Comparison of ENCODE assay signal across 32 cellular contexts in the genomic region with DNA sequence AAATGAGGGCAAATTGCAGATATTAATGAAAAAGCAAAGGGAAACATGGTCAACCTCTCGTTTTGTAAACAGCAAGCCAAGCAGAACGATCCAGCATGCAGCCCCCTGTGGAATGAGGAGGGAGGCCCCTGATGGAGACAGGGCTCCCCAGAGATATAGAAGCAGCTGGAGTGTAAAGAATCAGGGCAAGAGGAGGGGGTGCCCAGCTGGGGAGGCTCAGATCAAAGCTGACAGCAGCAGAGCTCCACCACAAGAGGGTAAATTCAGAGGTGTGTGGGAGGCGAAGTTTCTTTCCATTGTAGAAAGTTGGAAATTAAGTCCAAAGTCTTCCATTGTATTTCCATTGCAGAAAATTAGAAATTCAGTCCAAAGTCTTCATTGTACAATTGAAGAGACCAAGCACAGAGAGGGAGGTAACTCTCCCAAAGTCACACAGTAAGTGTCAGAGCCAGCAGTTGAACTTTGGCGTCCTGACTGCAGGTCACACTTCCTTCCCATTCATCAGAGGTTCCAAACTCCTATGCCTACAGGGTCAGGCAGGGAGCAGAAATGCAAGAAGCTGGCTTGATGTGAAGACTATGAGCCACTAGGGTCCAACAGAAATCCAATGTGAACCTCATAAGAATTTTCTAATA. TPM values are rescaled to one million over a fixed set of nuclear protein-coding genes. Genes with fewer than 3 reads are reported as not detected.
"Had no signal": no experiment of that assay in that cellular context is flagged by ENCODE, and none has a peak within 500 bp of the region (broad histone marks: within the 10 kb centered on the region; RNA-seq: fewer than 3 reads in every experiment).

No MANE protein-coding gene starts in this region.

- H2AFZ ChIP-seq: hepatocyte had no signal

- H3K4me1 ChIP-seq: gastroesophageal sphincter, uterus had no signal

- H3K36me3 Mint-ChIP-seq: mesothelial cell of epicardium, natural killer cell, type B pancreatic cell had no signal

- H3K79me2 ChIP-seq: hepatocyte had no signal

- H3K27ac ChIP-seq: brain microvascular endothelial cell, coronary artery, gastroesophageal sphincter, hepatocyte, neutrophil, uterus had no signal

- FAIRE-seq: astrocyte, endothelial cell of umbilical vein, kidney had no signal

- H3K4me3 Mint-ChIP-seq: activated CD4-positive, alpha-beta memory T cell treated with anti-CD3 and anti-CD28 coated beads, Interleukin-2, amount 10 ng/mL, durations not matched to agents 7 days and 5 days; activated CD4-positive, alpha-beta T cell treated with anti-CD3 and anti-CD28 coated beads, Interleukin-2, amount 10 ng/mL, durations not matched to agents 7 days and 5 days; activated T-cell treated with anti-CD3 and anti-CD28 coated beads, Interleukin-2, amount 50 U/mL, for 24 hours; activated T-helper 17 cell treated with anti-CD3 and anti-CD28 coated beads, Interleukin-2, amount 50 U/mL, for 72 hours; mesothelial cell of epicardium; natural killer cell; stimulated activated memory B cell treated with anti-CD40 and anti-IgM and Interleukin-4, amounts not matched to agents 10 μg/mL and 1 μg/mL and 100 μg/mL, for 72 hours; stimulated activated naive CD8-positive, alpha-beta T cell treated with anti-CD3 and anti-CD28 coated beads, Interleukin-15, amount 100 ng/mL, for 72 hours; T-helper 17 cell; type B pancreatic cell; WTC11 had no signal

- H3K4me3 ChIP-seq: coronary artery, gastroesophageal sphincter, hepatocyte, smooth muscle cell, uterus had no signal

- ATAC-seq: activated T-helper 17 cell treated with anti-CD3 and anti-CD28 coated beads, Interleukin-2, amount 50 U/mL, for 72 hours; gastroesophageal sphincter; left colon; natural killer cell; stimulated activated memory B cell treated with anti-CD40 and anti-IgM and Interleukin-4, amounts not matched to agents 10 μg/mL and 1 μg/mL and 100 μg/mL, for 72 hours; stimulated activated naive CD8-positive, alpha-beta T cell treated with anti-CD3 and anti-CD28 coated beads, Interleukin-15, amount 100 ng/mL, for 72 hours; T-helper 17 cell; WTC11 had no signal

- H3K27me3 ChIP-seq: brain microvascular endothelial cell, hepatocyte, neutrophil, uterus had no signal

- H3K36me3 ChIP-seq: brain microvascular endothelial cell, gastroesophageal sphincter, neutrophil, uterus had no signal

- H3K9me3 ChIP-seq: neutrophil, uterus had no signal

- H3K4me1 Mint-ChIP-seq: activated CD4-positive, alpha-beta memory T cell treated with anti-CD3 and anti-CD28 coated beads, Interleukin-2, amount 10 ng/mL, durations not matched to agents 7 days and 5 days; activated T-helper 17 cell treated with anti-CD3 and anti-CD28 coated beads, Interleukin-2, amount 50 U/mL, for 72 hours; stimulated activated naive CD8-positive, alpha-beta T cell treated with anti-CD3 and anti-CD28 coated beads, Interleukin-15, amount 100 ng/mL, for 72 hours had no signal

- H3K27me3 Mint-ChIP-seq: activated CD4-positive, alpha-beta T cell treated with anti-CD3 and anti-CD28 coated beads, Interleukin-2, amount 10 ng/mL, durations not matched to agents 7 days and 5 days had no signal

- DNase-seq: activated CD4-positive, alpha-beta memory T cell treated with anti-CD3 and anti-CD28 coated beads, Interleukin-2, amount 10 ng/mL, durations not matched to agents 7 days and 5 days; activated CD4-positive, alpha-beta T cell treated with anti-CD3 and anti-CD28 coated beads for 1 hour; activated CD4-positive, alpha-beta T cell treated with anti-CD3 and anti-CD28 coated beads, Interleukin-2, amount 10 ng/mL, durations not matched to agents 7 days and 5 days; activated CD8-positive, alpha-beta memory T cell treated with anti-CD3 and anti-CD28 coated beads, Interleukin-2, amount 50 U/mL, for 48 hours; activated gamma-delta T cell treated with Interleukin-2 at 50 U/mL for 16 hours; activated naive CD4-positive, alpha-beta T cell treated with anti-CD3 and anti-CD28 coated beads, Interleukin-2, amount 50 U/mL, for 16 hours; activated T-cell treated with anti-CD3 and anti-CD28 coated beads, Interleukin-2, amount 50 U/mL, for 24 hours; amniotic stem cell; brain microvascular endothelial cell; kidney; left colon; natural killer cell; stimulated activated CD4-positive, alpha-beta T cell treated with anti-CD3 and anti-CD28 coated beads, Interleukin-1b, Interleukin-23, amount 100 ng/mL, for 48 hours; stimulated activated CD4-positive, alpha-beta T cell treated with anti-CD3 and anti-CD28 coated beads, Interleukin-4, amount 100 ng/mL, for 4 hours; stimulated activated CD8-positive, alpha-beta memory T cell treated with anti-CD3 and anti-CD28 coated beads, Interleukin-4, amount 100 ng/mL, for 48 hours; stimulated activated naive CD8-positive, alpha-beta T cell treated with anti-CD3 and anti-CD28 coated beads, Interleukin-15, amount 100 ng/mL, for 72 hours; substantia nigra; T-helper 17 cell; uterus had no signal

- H3K27ac Mint-ChIP-seq: activated CD4-positive, alpha-beta memory T cell treated with anti-CD3 and anti-CD28 coated beads, Interleukin-2, amount 10 ng/mL, durations not matched to agents 7 days and 5 days; activated CD4-positive, alpha-beta T cell treated with anti-CD3 and anti-CD28 coated beads, Interleukin-2, amount 10 ng/mL, durations not matched to agents 7 days and 5 days; activated T-cell treated with anti-CD3 and anti-CD28 coated beads, Interleukin-2, amount 50 U/mL, for 24 hours; activated T-helper 17 cell treated with anti-CD3 and anti-CD28 coated beads, Interleukin-2, amount 50 U/mL, for 72 hours; mesothelial cell of epicardium; natural killer cell; stimulated activated memory B cell treated with anti-CD40 and anti-IgM and Interleukin-4, amounts not matched to agents 10 μg/mL and 1 μg/mL and 100 μg/mL, for 72 hours; stimulated activated naive CD8-positive, alpha-beta T cell treated with anti-CD3 and anti-CD28 coated beads, Interleukin-15, amount 100 ng/mL, for 72 hours; T-helper 17 cell; type B pancreatic cell; WTC11 had no signal

- H3K9me3 Mint-ChIP-seq: stimulated activated naive CD8-positive, alpha-beta T cell treated with anti-CD3 and anti-CD28 coated beads, Interleukin-15, amount 100 ng/mL, for 72 hours; type B pancreatic cell had no signal

- H3K4me2 ChIP-seq: hepatocyte, smooth muscle cell had no signal

RNA-seq across cellular contexts. Expression of gene GRIN2A, which starts 44.6 kb away (rescaled TPM):
- total RNA-seq: activated CD4-positive, alpha-beta memory T cell treated with anti-CD3 and anti-CD28 coated beads, Interleukin-2, amount 10 ng/mL, durations not matched to agents 7 days and 5 days; activated CD4-positive, alpha-beta T cell treated with anti-CD3 and anti-CD28 coated beads, Interleukin-2, amount 10 ng/mL, durations not matched to agents 7 days and 5 days; activated T-helper 17 cell treated with anti-CD3 and anti-CD28 coated beads, Interleukin-2, amount 50 U/mL, for 72 hours; endothelial cell of umbilical vein; natural killer cell; osteocyte; T-helper 17 cell had no signal
- polyA plus RNA-seq: endothelial cell of umbilical vein had no signal
